ENCODE assay signal across 15 cellular contexts in the genomic region with DNA sequence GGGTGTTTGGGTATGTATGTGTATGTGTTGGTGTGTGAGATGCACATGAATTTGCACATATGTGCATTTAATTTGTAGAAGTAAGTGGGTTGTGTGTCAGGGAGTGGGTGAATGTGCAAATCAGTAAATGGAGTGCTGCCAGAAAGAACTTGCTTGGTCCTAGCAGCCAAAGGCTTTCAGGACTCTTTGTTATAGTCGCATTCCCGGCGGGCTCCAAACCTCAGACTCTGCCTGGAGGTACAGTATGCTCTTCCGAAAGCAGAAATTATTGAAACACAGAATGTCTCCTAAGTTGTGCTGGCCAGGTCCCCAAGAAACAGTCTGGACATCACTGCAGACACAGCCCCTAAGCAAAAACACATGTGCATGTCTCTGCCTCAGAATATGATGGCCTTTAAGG.
"Had no signal": no experiment of that assay in that cellular context is flagged by ENCODE, and none has a peak within 500 bp of the region (broad histone marks: within the 10 kb centered on the region; RNA-seq: fewer than 3 reads in every experiment).

No MANE protein-coding gene starts in this region.

- H3K4me1 ChIP-seq: adrenal gland, right atrium auricular region, uterus had no signal

- H3K9me3 ChIP-seq: adrenal gland, mucosa of descending colon, right atrium auricular region, thyroid gland, uterus had no signal

- H3K36me3 ChIP-seq: adrenal gland, right atrium auricular region, thyroid gland, uterus had no signal

- H3K27ac Mint-ChIP-seq: activated naive CD4-positive, alpha-beta T cell treated with anti-CD3 and anti-CD28 coated beads, Interleukin-2, amount 50 U/mL, for 24 hours; naive thymus-derived CD4-positive, alpha-beta T cell; stimulated activated memory B cell treated with anti-CD40 and anti-IgM and Interleukin-4, amounts not matched to agents 10 μg/mL and 1 μg/mL and 100 μg/mL, for 72 hours had no signal

- DNase-seq: activated CD4-positive, alpha-beta T cell treated with anti-CD3 and anti-CD28 coated beads, Interleukin-2, amount 50 U/mL, for 48 hours; activated effector memory CD4-positive, alpha-beta T cell treated with Interleukin-2 at 50 U/mL for 16 hours; activated T-cell treated with anti-CD3 and anti-CD28 coated beads, Interleukin-2, amount 50 U/mL, for 4 hours; adrenal gland; glutamatergic neuron; mammary epithelial cell; mucosa of descending colon; naive thymus-derived CD4-positive, alpha-beta T cell; nucleus accumbens; stimulated activated CD4-positive, alpha-beta T cell treated with anti-CD3 and anti-CD28 coated beads, Interleukin-2, amount 100 ng/mL, for 48 hours; thyroid gland; uterus had no signal

- ATAC-seq: activated T-cell treated with anti-CD3 and anti-CD28 coated beads, Interleukin-2, amount 50 U/mL, for 4 hours; mucosa of descending colon; naive thymus-derived CD4-positive, alpha-beta T cell; stimulated activated memory B cell treated with anti-CD40 and anti-IgM and Interleukin-4, amounts not matched to agents 10 μg/mL and 1 μg/mL and 100 μg/mL, for 72 hours had no signal

- H3K4me1 Mint-ChIP-seq: activated naive CD4-positive, alpha-beta T cell treated with anti-CD3 and anti-CD28 coated beads, Interleukin-2, amount 50 U/mL, for 24 hours; stimulated activated memory B cell treated with anti-CD40 and anti-IgM and Interleukin-4, amounts not matched to agents 10 μg/mL and 1 μg/mL and 100 μg/mL, for 72 hours had no signal

- H3K27ac ChIP-seq: adrenal gland, right atrium auricular region, thyroid gland, uterus had no signal

- H3K9me3 Mint-ChIP-seq: activated naive CD4-positive, alpha-beta T cell treated with anti-CD3 and anti-CD28 coated beads, Interleukin-2, amount 50 U/mL, for 24 hours; activated T-cell treated with anti-CD3 and anti-CD28 coated beads, Interleukin-2, amount 50 U/mL, for 4 hours had no signal

- H3K36me3 Mint-ChIP-seq: activated naive CD4-positive, alpha-beta T cell treated with anti-CD3 and anti-CD28 coated beads, Interleukin-2, amount 50 U/mL, for 24 hours; naive thymus-derived CD4-positive, alpha-beta T cell; stimulated activated memory B cell treated with anti-CD40 and anti-IgM and Interleukin-4, amounts not matched to agents 10 μg/mL and 1 μg/mL and 100 μg/mL, for 72 hours had no signal

- H3K4me3 ChIP-seq: adrenal gland, mucosa of descending colon, right atrium auricular region, thyroid gland, uterus had no signal

- H3K4me3 Mint-ChIP-seq: activated naive CD4-positive, alpha-beta T cell treated with anti-CD3 and anti-CD28 coated beads, Interleukin-2, amount 50 U/mL, for 24 hours; activated T-cell treated with anti-CD3 and anti-CD28 coated beads, Interleukin-2, amount 50 U/mL, for 4 hours; naive thymus-derived CD4-positive, alpha-beta T cell; stimulated activated memory B cell treated with anti-CD40 and anti-IgM and Interleukin-4, amounts not matched to agents 10 μg/mL and 1 μg/mL and 100 μg/mL, for 72 hours had no signal

- H3K27me3 ChIP-seq: right atrium auricular region, thyroid gland, uterus had no signal
